Comparison of ENCODE assay signal across 3 cellular contexts in the genomic region with DNA sequence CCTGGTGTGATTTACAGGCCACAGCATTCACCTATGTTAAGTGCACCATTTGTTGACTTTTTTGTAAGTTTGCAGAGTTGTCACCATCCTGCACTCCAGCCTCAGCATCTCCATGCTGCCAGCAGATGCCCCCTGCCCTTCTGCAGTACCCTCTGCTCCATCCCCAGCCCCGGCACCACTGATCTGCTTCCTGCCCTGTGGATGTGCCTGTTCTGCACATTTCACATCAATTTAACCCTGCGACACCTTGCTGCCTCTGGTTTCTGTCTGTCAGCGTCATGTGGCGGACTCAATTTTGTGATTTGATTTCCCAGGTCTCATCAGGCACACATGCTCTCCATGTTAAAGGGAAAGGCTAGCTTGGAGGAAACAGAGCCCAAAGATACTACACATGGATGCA. TPM values are rescaled to one million over a fixed set of nuclear protein-coding genes. Genes with fewer than 3 reads are reported as not detected.
"Had no signal": no experiment of that assay in that cellular context is flagged by ENCODE, and none has a peak within 500 bp of the region (broad histone marks: within the 10 kb centered on the region; RNA-seq: fewer than 3 reads in every experiment).

No MANE protein-coding gene starts in this region.

RNA-seq across cellular contexts. Expression of a gene that starts 36.5 kb away (rescaled TPM):
- total RNA-seq: M059J, PC-3, Right ventricle myocardium superior had no signal
